In genomic region chr17:78351449-78352006, GRCh38 we compare ENCODE assay signal across 1 cellular context.
A peak's percentile ranks its signal among the peaks of the same experiment; 100 is the strongest.
TF ChIP-seq lines count a peak whose summit lies in the region.

No MANE protein-coding gene starts in this region.

TF ChIP-seq in HEK293, 187 proteins besides CTCF, POLR2A, EP300 and RAD21 (continued from another document):
- no peak for TF ChIP-seq ZBTB11 (tag by site-specific recombination; conservative IDR thresholded peaks at IDR 0.05; ENCODE audit: low read depth)
- peak; percentile 51; the same call in 1 of the 2 replicates for TF ChIP-seq ZNF600 (tag by site-specific recombination; IDR thresholded peaks at IDR 0.05)
- TF ChIP-seq ZNF10 (tag by site-specific recombination; IDR thresholded peaks at IDR 0.05), result no peak
- 0 out of 2 replicates have a peak, but pooled peaks have one; percentile 9 for TF ChIP-seq FEZF1 (tag by site-specific recombination; IDR thresholded peaks at IDR 0.05)
